Comparison of ENCODE assay signal across 33 cellular contexts in genomic region chr17:56144205-56144604, GRCh38. TPM values are rescaled to one million over a fixed set of nuclear protein-coding genes. Genes with fewer than 3 reads are reported as not detected.
DNase-seq lines count a peak whose midpoint lies in the region; ATAC-seq, FAIRE-seq and TF ChIP-seq lines count a peak whose summit lies in the region.
"Had no signal": no experiment of that assay in that cellular context is flagged by ENCODE, and none has a peak within 500 bp of the region (broad histone marks: within the 10 kb centered on the region; RNA-seq: fewer than 3 reads in every experiment).

No MANE protein-coding gene starts in this region.

- no peak for ATAC-seq in IMR-90 (ENCODE audit: low read depth)
- ATAC-seq in GM21526 (IDR thresholded peaks at IDR 0.05; ENCODE audit: low FRiP score, unreplicated experiment) = no peak
- ATAC-seq: activated naive CD8-positive, alpha-beta T cell treated with anti-CD3 and anti-CD28 coated beads, Interleukin-2, amount 50 U/mL, for 24 hours; gastroesophageal sphincter; Right ventricle myocardium inferior had no signal

- H3K9me3 ChIP-seq in IMR-90 (ENCODE audit: control insufficient read depth, insufficient read depth, low read length) (no peaks in the 10 kb centered on the region), H1 (ENCODE audit: insufficient read depth in 2 of 2, low read depth in 1 of 2, low read length in 1 of 2) (no peaks in the 10 kb centered on the region), BE2C (no peaks in the 10 kb centered on the region)
- H3K9me3 ChIP-seq: colonic mucosa, gastroesophageal sphincter, right atrium auricular region, upper lobe of left lung had no signal

- H3K79me1 ChIP-seq in IMR-90 (ENCODE audit: low read depth in 1 of 2, low read length in 2 of 2) (no peaks in the 10 kb centered on the region), H1 (ENCODE audit: low read depth, low read length) (no peaks in the 10 kb centered on the region)

- BruUV-seq in IMR-90 (replicated peaks; lab: Mats Ljungman, UMichigan) = no TSS peak

- H3K9me3 Mint-ChIP-seq in mesothelial cell of epicardium = no peaks in the 10 kb centered on the region
- H3K9me3 Mint-ChIP-seq: activated naive CD8-positive, alpha-beta T cell treated with anti-CD3 and anti-CD28 coated beads, Interleukin-2, amount 50 U/mL, for 24 hours had no signal

- CTCF ChIA-PET in IMR-90 (lab: Yijun Ruan, JAX) (no interaction called here), H1 (lab: Charles Lee; ENCODE audit: partially characterized antibody) (interaction anchor here (0.5 to 0.6 kb wide), 2 partner anchors 762 to 786 kb away, joined by 3 read pairs; no protein-coding TSS in a partner anchor)

- no peaks in the 10 kb centered on the region for H3K36me3 Mint-ChIP-seq in mesothelial cell of epicardium
- H3K36me3 Mint-ChIP-seq: neural progenitor cell had no signal

- H4K8ac ChIP-seq in IMR-90 (ENCODE audit: low read depth in 2 of 2, low read length in 2 of 2) (no peak overlapping the region), H1 (ENCODE audit: extremely low read depth, insufficient read depth, low read length) (no peak overlapping the region)

- no peak overlapping the region for H3K4ac ChIP-seq in IMR-90 (ENCODE audit: low read depth, low read length)
- H3K4ac ChIP-seq in H1 (replicated peaks; ENCODE audit: insufficient read length, low read depth, low read length) = no peak overlapping the region

- no peak overlapping the region for H3K14ac ChIP-seq in IMR-90 (replicated peaks; ENCODE audit: low read depth, low read length)
- no peak overlapping the region for H3K14ac ChIP-seq in H1 (ENCODE audit: insufficient read length)

- in situ Hi-C loops in IMR-90 (cut with MboI; ENCODE audit: low sequenced_read_pairs) = no loop called here

- TF ChIP-seq POLR2A in IMR-90 (IDR thresholded peaks at IDR 0.05; ENCODE audit: low read depth, low read length) (no peak), H1 (IDR thresholded peaks at IDR 0.05; ENCODE audit: control extremely low read depth in 1 of 2, low read depth in 2 of 2, low read length in 2 of 2) (no peak)

- H3K23ac ChIP-seq in IMR-90 (ENCODE audit: low read depth, low read length) = no peak overlapping the region
- no peak overlapping the region for H3K23ac ChIP-seq in H1 (ENCODE audit: insufficient read length)

- H4K5ac ChIP-seq in IMR-90 (ENCODE audit: low read depth, low read length) (no peak overlapping the region), H1 (ENCODE audit: insufficient read length, low read depth, low read length) (no peak overlapping the region)

- H4K91ac ChIP-seq in IMR-90 (ENCODE audit: insufficient read depth, low read depth, low read length) (no peak overlapping the region), H1 (replicated peaks; ENCODE audit: insufficient read length, low read length) (no peak overlapping the region)

- peaks cover 4% of the 10 kb centered on the region; the same call in 1 of the 2 replicates for H3K9me1 ChIP-seq in IMR-90 (ENCODE audit: insufficient read depth, low read length)

- H2BK15ac ChIP-seq in IMR-90 (ENCODE audit: low read depth, low read length) (peak overlapping the region; percentile 16; the same call in 1 of the 3 replicates), H1 (ENCODE audit: low read length) (no peak overlapping the region)

- no peak overlapping the region for H2BK12ac ChIP-seq in H1 (ENCODE audit: low read depth, low read length)

- 0 out of 2 replicates have a peak overlapping the region, but pooled peaks have one; percentile 25 for H2BK120ac ChIP-seq in IMR-90 (ENCODE audit: low read depth, low read length)
- H2BK120ac ChIP-seq in H1 (replicated peaks; ENCODE audit: low read depth, low read length) = no peak overlapping the region

- H3K27ac Mint-ChIP-seq in mesothelial cell of epicardium = no peak overlapping the region
- H3K27ac Mint-ChIP-seq: activated naive CD8-positive, alpha-beta T cell treated with anti-CD3 and anti-CD28 coated beads, Interleukin-2, amount 50 U/mL, for 24 hours; neural progenitor cell had no signal

- no peak overlapping the region for H3K4me3 Mint-ChIP-seq in mesothelial cell of epicardium
- H3K4me3 Mint-ChIP-seq: activated naive CD8-positive, alpha-beta T cell treated with anti-CD3 and anti-CD28 coated beads, Interleukin-2, amount 50 U/mL, for 24 hours; neural progenitor cell had no signal

- H3K27ac ChIP-seq in IMR-90 (ENCODE audit: insufficient read depth, low read length) = no peak overlapping the region
- H3K27ac ChIP-seq in H1 (ENCODE audit: low read depth, low read length) = no peak overlapping the region
- H3K27ac ChIP-seq: BLaER1, colonic mucosa, gastroesophageal sphincter, neural progenitor cell, parathyroid adenoma, right atrium auricular region, upper lobe of left lung had no signal

- TF ChIP-seq RAD21 in IMR-90 (IDR thresholded peaks at IDR 0.05; ENCODE audit: low read length) = no peak
- no peak for TF ChIP-seq RAD21 in H1 (IDR thresholded peaks at IDR 0.05 in 1 of 2, conservative IDR thresholded peaks at IDR 0.05 in 1 of 2; ENCODE audit: low read depth in 2 of 2, low read length in 2 of 2)

- no peak overlapping the region for H2AFZ ChIP-seq in IMR-90 (replicated peaks; ENCODE audit: low read length, poor library complexity)
- no peak overlapping the region for H2AFZ ChIP-seq in H1 (ENCODE audit: low read length)
- H2AFZ ChIP-seq: neural progenitor cell, parathyroid adenoma had no signal

- FAIRE-seq in H1 (lab: Jason Lieb, UNC) = no peak

- no CpG with 5 or more reads among the region's 3 CpGs for WGBS in IMR-90 (ENCODE audit: extremely low coverage in 2 of 2, insufficient read length in 1 of 2), 2 experiments
- WGBS in H1 (ENCODE audit: extremely low coverage in 1 of 2, insufficient coverage in 1 of 2, insufficient read length in 1 of 2, insufficient replicate concordance in 2 of 2, low coverage in 1 of 2, low lambda C conversion rate in 2 of 2, missing lambda C conversion rate in 1 of 2), 2 experiments = 97% methylated on average over 3 of the region's 3 CpGs; no CpG with 5 or more reads in 1 of the 2 experiments

- TF ChIP-seq CTCF in IMR-90 (conservative IDR thresholded peaks at IDR 0.05; ENCODE audit: low read depth, low read length) (no peak), H1 (IDR thresholded peaks at IDR 0.05; ENCODE audit: control extremely low read depth in 1 of 3, insufficient read depth in 1 of 3, low read depth in 1 of 3, low read length in 3 of 3) (no peak), BE2C (IDR thresholded peaks at IDR 0.05; ENCODE audit: low read depth, low read length) (no peak), mesothelial cell of epicardium (IDR thresholded peaks at IDR 0.05; ENCODE audit: unreplicated experiment) (no peak)

- H4K20me1 ChIP-seq in IMR-90 (ENCODE audit: insufficient read depth, low read length) = no peaks in the 10 kb centered on the region
- H4K20me1 ChIP-seq in H1 (replicated peaks in 1 of 2; ENCODE audit: control insufficient read depth in 1 of 2, insufficient read depth in 2 of 2, low read length in 2 of 2) = no peaks in the 10 kb centered on the region
- H4K20me1 ChIP-seq: BLaER1 had no signal

- H2AK5ac ChIP-seq in IMR-90 (ENCODE audit: low read depth, low read length) (no peak overlapping the region), H1 (ENCODE audit: low read depth, low read length) (no peak overlapping the region)

- H3K9ac ChIP-seq in IMR-90 (ENCODE audit: low read depth, low read length) (no peak overlapping the region), H1 (replicated peaks in 1 of 4; ENCODE audit: extremely low read depth in 1 of 4, low read depth in 3 of 4, low read length in 3 of 4) (no peak overlapping the region)
- H3K9ac ChIP-seq: BLaER1, neural progenitor cell, parathyroid adenoma had no signal

- intact Hi-C loops in IMR-90 (cut with micrococcal nuclease) = loop anchor here (5.0 kb wide), 1 partner anchor 148 kb away; no protein-coding TSS in a partner anchor

- no peaks in the 10 kb centered on the region for H3K23me2 ChIP-seq in H1 (ENCODE audit: low read depth, low read length)

- dilution Hi-C loops in IMR-90 (cut with HindIII; ENCODE audit: low sequenced_read_pairs, unreplicated experiment) = no loop called here

- H2AK9ac ChIP-seq in IMR-90 (replicated peaks; ENCODE audit: low read depth, low read length, poor library complexity) = no peak overlapping the region

- TF ChIP-seq EP300 in H1 (IDR thresholded peaks at IDR 0.05; ENCODE audit: borderline replicate concordance in 1 of 2, low read depth in 2 of 2, low read length in 2 of 2) = no peak

- H2BK5ac ChIP-seq in IMR-90 (ENCODE audit: low read depth, low read length, poor library complexity, severe bottlenecking) (no peak overlapping the region), H1 (ENCODE audit: low read depth, low read length) (no peak overlapping the region)

- H3K56ac ChIP-seq in IMR-90 (ENCODE audit: extremely low read depth, insufficient read depth, low read length) (no peak overlapping the region), H1 (replicated peaks; ENCODE audit: insufficient read length, low read depth, low read length) (no peak overlapping the region)

- H3K27me3 ChIP-seq in IMR-90 (ENCODE audit: control insufficient read depth, insufficient read depth, low read length) (no peaks in the 10 kb centered on the region), H1 (replicated peaks in 1 of 4; ENCODE audit: control insufficient read depth in 3 of 4, extremely low read depth in 1 of 4, insufficient read depth in 3 of 4, low read length in 3 of 4) (no peaks in the 10 kb centered on the region), BE2C (no peaks in the 10 kb centered on the region; the same call in none of the 2 replicates)
- H3K27me3 ChIP-seq: BLaER1, colonic mucosa, gastroesophageal sphincter, neural progenitor cell, right atrium auricular region, upper lobe of left lung had no signal

- H3K36me3 ChIP-seq in IMR-90 (ENCODE audit: control insufficient read depth, insufficient read depth, low read length) (no peaks in the 10 kb centered on the region), H1 (ENCODE audit: control insufficient read depth in 2 of 4, insufficient read depth in 4 of 4, low read length in 3 of 4) (no peaks in the 10 kb centered on the region), BE2C (no peaks in the 10 kb centered on the region)
- H3K36me3 ChIP-seq: BLaER1, colonic mucosa, gastroesophageal sphincter, neural progenitor cell, right atrium auricular region, upper lobe of left lung had no signal

- H3K4me3 ChIP-seq in IMR-90 (ENCODE audit: insufficient read depth, low read depth, low read length) (no peak overlapping the region), H1 (ENCODE audit: extremely low read depth in 1 of 4, insufficient read depth in 2 of 4, low read depth in 3 of 4, low read length in 4 of 4) (no peak overlapping the region), BE2C (ENCODE audit: low read depth, low read length) (no peak overlapping the region)
- H3K4me3 ChIP-seq: BLaER1, colonic mucosa, gastroesophageal sphincter, neural progenitor cell, right atrium auricular region, smooth muscle cell, upper lobe of left lung had no signal

- peak; percentile 67 for DNase-seq in DMS79 (lab: John Stamatoyannopoulos, UW)
- DNase-seq in IMR-90 = no peak
- DNase-seq in NCI-H2171 treated with DMSO at 0.1 percent for 48 hours (lab: John Stamatoyannopoulos, UW) = peak; percentile 49
- DNase-seq in H1 (ENCODE audit: low read depth in 1 of 2, low spot score in 2 of 2) = no peak
- DNase-seq in BE2C = no peak
- no peak for DNase-seq in mesothelial cell of epicardium (ENCODE audit: low spot score in 2 of 2, unreplicated experiment in 2 of 2)
- DNase-seq in GM19240 (ENCODE audit: insufficient read length, low spot score) = no peak
- DNase-seq: activated CD4-positive, alpha-beta T cell treated with anti-CD3 and anti-CD28 coated beads, Interleukin-2, amount 50 U/mL, for 48 hours; activated CD4-positive, CD25-positive, alpha-beta regulatory T cell treated with anti-CD3 and anti-CD28 coated beads, Interleukin-2, amount 50 U/mL, for 72 hours; activated naive CD8-positive, alpha-beta T cell treated with anti-CD3 and anti-CD28 coated beads, Interleukin-2, amount 50 U/mL, for 24 hours; activated T-cell treated with anti-CD3 and anti-CD28 coated beads, Interleukin-2, amount 50 U/mL, for 48 hours; colonic mucosa; DND-41; effector CD4-positive, alpha-beta T cell; GF-D8; hypothalamus; KBM-7; NCI-H1436; NK-92 treated with Interleukin-12 subunit alpha and Interleukin-12 subunit beta, amount 100 ng/mL, for 24 hours; stimulated activated naive CD4-positive, alpha-beta T cell had no signal

- H3K4me1 ChIP-seq in IMR-90 (ENCODE audit: control insufficient read depth, insufficient read depth, low read length) (peaks cover 9% of the 10 kb centered on the region), H1 (replicated peaks in 1 of 4; ENCODE audit: control insufficient read depth in 3 of 4, insufficient read depth in 4 of 4, low read length in 3 of 4) (no peaks in the 10 kb centered on the region), BE2C (no peaks in the 10 kb centered on the region)
- H3K4me1 ChIP-seq: BLaER1, colonic mucosa, gastroesophageal sphincter, neural progenitor cell, parathyroid adenoma, right atrium auricular region, upper lobe of left lung had no signal

- H3K27me3 Mint-ChIP-seq in mesothelial cell of epicardium (ENCODE audit: low read depth) = peaks cover 66% of the 10 kb centered on the region

- POLR2A ChIA-PET in IMR-90 (lab: Charles Lee; ENCODE audit: unreplicated experiment) (no interaction called here), H1 (lab: Charles Lee; ENCODE audit: partially characterized antibody) (no interaction called here)

- H3K4me2 ChIP-seq in IMR-90 (ENCODE audit: low read depth, low read length) (no peak overlapping the region), H1 (ENCODE audit: insufficient read depth in 1 of 2, low read depth in 2 of 2, low read length in 2 of 2) (no peak overlapping the region)
- H3K4me2 ChIP-seq: BLaER1, neural progenitor cell, smooth muscle cell had no signal

- H3K79me2 ChIP-seq in H1 (ENCODE audit: control insufficient read depth in 1 of 2, insufficient read depth in 2 of 2, low read length in 2 of 2) = no peaks in the 10 kb centered on the region
- H3K79me2 ChIP-seq: parathyroid adenoma had no signal

- H3K4me1 Mint-ChIP-seq in mesothelial cell of epicardium = no peaks in the 10 kb centered on the region
- H3K4me1 Mint-ChIP-seq: activated naive CD8-positive, alpha-beta T cell treated with anti-CD3 and anti-CD28 coated beads, Interleukin-2, amount 50 U/mL, for 24 hours had no signal

- H2BK20ac ChIP-seq in IMR-90 (ENCODE audit: low read depth, low read length) (peak overlapping the region; percentile 64; the same call in 1 of the 2 replicates), H1 (ENCODE audit: low read length) (0 out of 2 replicates have a peak overlapping the region, but pooled peaks have one; percentile 64)

- H3K18ac ChIP-seq in IMR-90 (ENCODE audit: low read depth, low read length) = no peak overlapping the region
- no peak overlapping the region for H3K18ac ChIP-seq in H1 (ENCODE audit: extremely low read depth, low read length)

RNA-seq across cellular contexts. Expression of gene ANKFN1, which starts 9.1 kb away (rescaled TPM):
- total RNA-seq in IMR-90 (2012; rRNA removed) (under 0.01 TPM in 1 of 2 replicates, not detected in the other), mesothelial cell of epicardium (0.09 to 0.34 TPM (median 0.27 TPM) in 3 replicates)
- polyA plus RNA-seq in IMR-90 (2012; rRNA removed) (not detected in 2 replicates), H1 (2011; rRNA removed) (0.02 TPM in 1 of 2 replicates, not detected in the other)
- 0.01 and 0.04 TPM in 2 replicates for polyA plus RNA-seq in IMR-90 (2012; cell fraction: cytosol; rRNA removed)
- polyA plus RNA-seq in IMR-90 (2012; cell fraction: nucleus; rRNA removed; ENCODE audit: low replicate concordance) = 0.05 TPM in 1 of 2 replicates, not detected in the other
- total RNA-seq in H1 (2021; fragmentation: NEBNext Ultra II Directional; extraction: Animal tissue kit (Norgen Biotek cat#: 25700)) = not detected in 2 replicates
- polyA plus RNA-seq in H1 (2011; cell fraction: cytosol; rRNA removed) = not detected
- 0.20 TPM for polyA plus RNA-seq in H1 (2011; cell fraction: nucleus; rRNA removed)
- not detected in 4 replicates for polyA plus RNA-seq in H1 (2012, experiment 1 of 2)
- not detected for polyA plus RNA-seq in H1 (2012, experiment 2 of 2)
- 0.02 TPM for polyA plus RNA-seq in H1 (2013, experiment 1 of 2)
- polyA plus RNA-seq in H1 (2013, experiment 2 of 2) = not detected
- polyA minus RNA-seq in H1 (2011; rRNA and poly(A)+ RNA removed) = not detected in 2 replicates
- not detected for polyA minus RNA-seq in H1 (2011; cell fraction: cytosol; rRNA and poly(A)+ RNA removed)
- 0.20 TPM for polyA minus RNA-seq in H1 (2011; cell fraction: nucleus; rRNA and poly(A)+ RNA removed)
- not detected for polyA plus RNA-seq in BE2C (2012; ENCODE audit: insufficient read depth, insufficient read length, low read depth)
- total RNA-seq: cardiac septum; fibroblast of lung; myocyte; Right ventricle myocardium inferior; T-helper 2 cell treated with Interferon-gamma antibody and Interleukin-4, amounts not matched to agents 100 ng/mL and 5 ng/mL, for 36 hours had no signal

Comparison
In these comparisons a context has a peak if more than half of its experiments do, and no peak if none do; other contexts are left out.
1. DNase-seq: peak in DMS79 (single experiment) and NCI-H2171 treated with DMSO at 0.1 percent for 48 hours (single experiment); none in IMR-90 (single experiment), H1 (0 of 2), BE2C (single experiment), mesothelial cell of epicardium (0 of 2) and GM19240 (single experiment).